Comparison of ENCODE assay signal across 7 cellular contexts in genomic region chr3:44474886-44475285, GRCh38. TPM values are rescaled to one million over a fixed set of nuclear protein-coding genes. Genes with fewer than 3 reads are reported as not detected.
DNase-seq lines count a peak whose midpoint lies in the region; ATAC-seq and TF ChIP-seq lines count a peak whose summit lies in the region.
"Not testable (repeated sequence)": the region's sequence is repeated elsewhere in the genome, so short reads cannot be mapped to it uniquely, and the experiment has no call there.

No MANE protein-coding gene starts in this region.

- H3K27me3 Mint-ChIP-seq in CD4-positive, alpha-beta memory T cell; T-helper 1 cell treated with Interleukin-12 subunit alpha and Interleukin-12 subunit beta and Interleukin-4 antibody, amounts not matched to agents 30 μg/mL and 1 μg/mL, for 36 hours (ENCODE audit: low read depth); activated CD4-positive, alpha-beta T cell treated with anti-CD3 and anti-CD28 coated beads, Interleukin-2, amount 10 ng/mL, durations not matched to agents 7 days and 5 days; activated naive CD8-positive, alpha-beta T cell treated with anti-CD3 and anti-CD28 coated beads for 36 hours; chondrocyte (ENCODE audit: low read depth); naive B cell; osteocyte (ENCODE audit: unreplicated experiment): not testable (repeated sequence)

- peak overlapping the region in 5 of 8 donors; percentile 3 to 58 (median 26) for H3K4me3 Mint-ChIP-seq in CD4-positive, alpha-beta memory T cell
- not testable (repeated sequence) for H3K4me3 Mint-ChIP-seq in T-helper 1 cell treated with Interleukin-12 subunit alpha and Interleukin-12 subunit beta and Interleukin-4 antibody, amounts not matched to agents 30 μg/mL and 1 μg/mL, for 36 hours; chondrocyte (ENCODE audit: unreplicated experiment); osteocyte (ENCODE audit: unreplicated experiment)
- peak overlapping the region; percentile 35 for H3K4me3 Mint-ChIP-seq in activated CD4-positive, alpha-beta T cell treated with anti-CD3 and anti-CD28 coated beads, Interleukin-2, amount 10 ng/mL, durations not matched to agents 7 days and 5 days
- peak overlapping the region; percentile 25 for H3K4me3 Mint-ChIP-seq in activated naive CD8-positive, alpha-beta T cell treated with anti-CD3 and anti-CD28 coated beads for 36 hours
- H3K4me3 Mint-ChIP-seq in naive B cell: peak overlapping the region in 6 of 8 donors; percentile 26 to 77 (median 49)

- ATAC-seq in naive B cell (ENCODE audit: low read depth in 2 of 2): not testable (repeated sequence)

- CTCF ChIA-PET in CD4-positive, alpha-beta memory T cell (lab: Charles Lee; ENCODE audit: partially characterized antibody); activated CD4-positive, alpha-beta T cell treated with anti-CD3 and anti-CD28 coated beads, Interleukin-2, amount 10 ng/mL, durations not matched to agents 7 days and 5 days (lab: Charles Lee): not testable (repeated sequence)

- H3K27ac Mint-ChIP-seq in CD4-positive, alpha-beta memory T cell: peak overlapping the region in 2 of 7 donors; percentile 12 to 59
- peak overlapping the region; percentile 31 for H3K27ac Mint-ChIP-seq in T-helper 1 cell treated with Interleukin-12 subunit alpha and Interleukin-12 subunit beta and Interleukin-4 antibody, amounts not matched to agents 30 μg/mL and 1 μg/mL, for 36 hours
- not testable (repeated sequence) for H3K27ac Mint-ChIP-seq in activated CD4-positive, alpha-beta T cell treated with anti-CD3 and anti-CD28 coated beads, Interleukin-2, amount 10 ng/mL, durations not matched to agents 7 days and 5 days; activated naive CD8-positive, alpha-beta T cell treated with anti-CD3 and anti-CD28 coated beads for 36 hours; naive B cell
- peak overlapping the region; percentile 66 for H3K27ac Mint-ChIP-seq in chondrocyte (ENCODE audit: unreplicated experiment)
- H3K27ac Mint-ChIP-seq in osteocyte (ENCODE audit: unreplicated experiment): peak overlapping the region; percentile 44

- peaks cover 28 to 62% (median 48%) of the 10 kb centered on the region in 4 donors for H3K4me1 Mint-ChIP-seq in CD4-positive, alpha-beta memory T cell
- peaks cover 32% of the 10 kb centered on the region for H3K4me1 Mint-ChIP-seq in T-helper 1 cell treated with Interleukin-12 subunit alpha and Interleukin-12 subunit beta and Interleukin-4 antibody, amounts not matched to agents 30 μg/mL and 1 μg/mL, for 36 hours (ENCODE audit: low read depth)
- peaks cover 38% of the 10 kb centered on the region for H3K4me1 Mint-ChIP-seq in activated CD4-positive, alpha-beta T cell treated with anti-CD3 and anti-CD28 coated beads, Interleukin-2, amount 10 ng/mL, durations not matched to agents 7 days and 5 days
- peaks cover 42% of the 10 kb centered on the region for H3K4me1 Mint-ChIP-seq in activated naive CD8-positive, alpha-beta T cell treated with anti-CD3 and anti-CD28 coated beads for 36 hours
- peaks cover 45% of the 10 kb centered on the region for H3K4me1 Mint-ChIP-seq in chondrocyte (ENCODE audit: low read depth)
- H3K4me1 Mint-ChIP-seq in naive B cell: peaks cover 34 to 47% (median 45%) of the 10 kb centered on the region in 3 donors
- H3K4me1 Mint-ChIP-seq in osteocyte (ENCODE audit: unreplicated experiment): peaks cover 39% of the 10 kb centered on the region

- H3K9me3 ChIP-seq in CD4-positive, alpha-beta memory T cell (ENCODE audit: control insufficient read depth in 1 of 2, low read length in 2 of 2): not testable (repeated sequence)

- peaks cover 6 to 19% of the 10 kb centered on the region in 2 donors for H3K36me3 Mint-ChIP-seq in CD4-positive, alpha-beta memory T cell
- H3K36me3 Mint-ChIP-seq in T-helper 1 cell treated with Interleukin-12 subunit alpha and Interleukin-12 subunit beta and Interleukin-4 antibody, amounts not matched to agents 30 μg/mL and 1 μg/mL, for 36 hours (ENCODE audit: low read depth): peaks cover 16% of the 10 kb centered on the region
- peaks cover 19% of the 10 kb centered on the region for H3K36me3 Mint-ChIP-seq in activated CD4-positive, alpha-beta T cell treated with anti-CD3 and anti-CD28 coated beads, Interleukin-2, amount 10 ng/mL, durations not matched to agents 7 days and 5 days (ENCODE audit: low read depth)
- H3K36me3 Mint-ChIP-seq in activated naive CD8-positive, alpha-beta T cell treated with anti-CD3 and anti-CD28 coated beads for 36 hours; chondrocyte (ENCODE audit: low read depth); naive B cell; osteocyte (ENCODE audit: unreplicated experiment): not testable (repeated sequence)

- intact Hi-C loops in CD4-positive, alpha-beta memory T cell (cut with micrococcal nuclease): not testable (repeated sequence)

- not testable (repeated sequence) for H3K27me3 ChIP-seq in CD4-positive, alpha-beta memory T cell (ENCODE audit: insufficient read depth, low read length)

- H3K9me3 Mint-ChIP-seq in CD4-positive, alpha-beta memory T cell; T-helper 1 cell treated with Interleukin-12 subunit alpha and Interleukin-12 subunit beta and Interleukin-4 antibody, amounts not matched to agents 30 μg/mL and 1 μg/mL, for 36 hours; activated CD4-positive, alpha-beta T cell treated with anti-CD3 and anti-CD28 coated beads, Interleukin-2, amount 10 ng/mL, durations not matched to agents 7 days and 5 days; activated naive CD8-positive, alpha-beta T cell treated with anti-CD3 and anti-CD28 coated beads for 36 hours; chondrocyte (ENCODE audit: low read depth); naive B cell; osteocyte (ENCODE audit: unreplicated experiment): not testable (repeated sequence)

- not testable (repeated sequence) for TF ChIP-seq CTCF in chondrocyte (IDR thresholded peaks at IDR 0.05); osteocyte (IDR thresholded peaks at IDR 0.05)

- peaks cover 34% of the 10 kb centered on the region for H3K4me1 ChIP-seq in CD4-positive, alpha-beta memory T cell (ENCODE audit: insufficient read depth, low read length)

- H3K27ac ChIP-seq in CD4-positive, alpha-beta memory T cell (ENCODE audit: low read depth, low read length): not testable (repeated sequence)

- not testable (repeated sequence) for H3K4me3 ChIP-seq in CD4-positive, alpha-beta memory T cell (ENCODE audit: low read length in 2 of 2)

- POLR2A ChIA-PET in CD4-positive, alpha-beta memory T cell (lab: Charles Lee; ENCODE audit: partially characterized antibody); activated CD4-positive, alpha-beta T cell treated with anti-CD3 and anti-CD28 coated beads, Interleukin-2, amount 10 ng/mL, durations not matched to agents 7 days and 5 days (lab: Charles Lee): not testable (repeated sequence)

- not testable (repeated sequence) for DNase-seq in CD4-positive, alpha-beta memory T cell; activated CD4-positive, alpha-beta T cell treated with anti-CD3 and anti-CD28 coated beads, Interleukin-2, amount 10 ng/mL, durations not matched to agents 7 days and 5 days; activated naive CD8-positive, alpha-beta T cell treated with anti-CD3 and anti-CD28 coated beads for 36 hours; chondrocyte (ENCODE audit: low spot score); naive B cell
- peak; percentile 10 for DNase-seq in osteocyte (ENCODE audit: extremely low spot score, unreplicated experiment)

- H3K36me3 ChIP-seq in CD4-positive, alpha-beta memory T cell (ENCODE audit: insufficient read depth, low read length): not testable (repeated sequence)

RNA-seq across cellular contexts. Expression of gene ZNF445, which starts 2.6 kb away (rescaled TPM):
- total RNA-seq in CD4-positive, alpha-beta memory T cell: 10 to 100 TPM; 30.0 to 31.5 TPM
- polyA plus RNA-seq in CD4-positive, alpha-beta memory T cell: 1 to 10 TPM in 1 of 2 donors, under 1 TPM in 1; 0.57 to 3.8 TPM
- 10 to 100 TPM; 22.4 to 24.9 TPM for total RNA-seq in activated CD4-positive, alpha-beta T cell treated with anti-CD3 and anti-CD28 coated beads, Interleukin-2, amount 10 ng/mL, durations not matched to agents 7 days and 5 days
- 10 to 100 TPM; 12.2 to 13.4 TPM for total RNA-seq in activated naive CD8-positive, alpha-beta T cell treated with anti-CD3 and anti-CD28 coated beads for 36 hours
- 17.5 to 22.8 TPM (median 20.4 TPM) in 3 replicates for total RNA-seq in chondrocyte
- 1 to 10 TPM in 5 of 6 donors, not detected in 1; 1.5 to 5.3 (median 2.9) TPM for polyA plus RNA-seq in naive B cell (ENCODE audit: low read depth in 6 of 6)
- total RNA-seq in osteocyte: 26.1 and 28.2 TPM in 2 replicates
